ENCODE assay signal across 1 cellular context in the genomic region with DNA sequence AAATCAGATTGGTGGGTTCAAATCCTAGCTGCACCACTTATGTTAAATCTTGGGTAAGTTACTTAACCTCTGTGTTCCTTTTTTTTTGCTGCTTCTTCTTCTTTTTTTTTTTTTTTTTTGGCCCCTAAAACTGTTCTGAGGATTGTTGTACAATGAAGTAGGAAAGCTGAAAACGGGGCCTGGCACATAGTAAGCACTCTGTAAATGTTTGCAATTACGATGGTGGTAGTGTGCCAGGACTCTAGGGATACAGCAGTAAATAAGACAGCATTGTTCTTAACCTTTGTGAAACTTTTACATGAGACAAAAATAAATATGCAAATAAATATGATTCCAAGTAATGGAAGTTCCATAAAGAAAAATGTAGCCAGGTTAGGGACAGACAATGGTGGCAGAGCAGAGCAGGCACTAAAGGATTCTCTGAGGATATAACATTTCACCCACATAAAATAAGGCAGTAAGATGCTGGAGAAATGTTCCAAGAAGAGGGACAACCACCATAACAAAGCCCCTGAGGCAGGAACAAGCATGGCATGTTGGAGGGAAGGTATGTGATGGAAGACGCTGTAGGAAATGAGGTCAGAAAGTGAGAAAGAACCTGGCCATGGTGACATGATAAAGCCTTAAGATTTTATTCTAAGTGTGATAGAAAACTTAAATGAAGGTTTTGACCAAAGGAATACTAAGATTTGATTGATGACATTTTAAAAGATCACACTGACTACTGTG.
TF ChIP-seq lines count a peak whose summit lies in the region.

No MANE protein-coding gene starts in this region.

TF ChIP-seq in WTC11, 78 proteins besides CTCF, POLR2A, EP300 and RAD21 (continued from another document):
- TF ChIP-seq, protein P1, sequence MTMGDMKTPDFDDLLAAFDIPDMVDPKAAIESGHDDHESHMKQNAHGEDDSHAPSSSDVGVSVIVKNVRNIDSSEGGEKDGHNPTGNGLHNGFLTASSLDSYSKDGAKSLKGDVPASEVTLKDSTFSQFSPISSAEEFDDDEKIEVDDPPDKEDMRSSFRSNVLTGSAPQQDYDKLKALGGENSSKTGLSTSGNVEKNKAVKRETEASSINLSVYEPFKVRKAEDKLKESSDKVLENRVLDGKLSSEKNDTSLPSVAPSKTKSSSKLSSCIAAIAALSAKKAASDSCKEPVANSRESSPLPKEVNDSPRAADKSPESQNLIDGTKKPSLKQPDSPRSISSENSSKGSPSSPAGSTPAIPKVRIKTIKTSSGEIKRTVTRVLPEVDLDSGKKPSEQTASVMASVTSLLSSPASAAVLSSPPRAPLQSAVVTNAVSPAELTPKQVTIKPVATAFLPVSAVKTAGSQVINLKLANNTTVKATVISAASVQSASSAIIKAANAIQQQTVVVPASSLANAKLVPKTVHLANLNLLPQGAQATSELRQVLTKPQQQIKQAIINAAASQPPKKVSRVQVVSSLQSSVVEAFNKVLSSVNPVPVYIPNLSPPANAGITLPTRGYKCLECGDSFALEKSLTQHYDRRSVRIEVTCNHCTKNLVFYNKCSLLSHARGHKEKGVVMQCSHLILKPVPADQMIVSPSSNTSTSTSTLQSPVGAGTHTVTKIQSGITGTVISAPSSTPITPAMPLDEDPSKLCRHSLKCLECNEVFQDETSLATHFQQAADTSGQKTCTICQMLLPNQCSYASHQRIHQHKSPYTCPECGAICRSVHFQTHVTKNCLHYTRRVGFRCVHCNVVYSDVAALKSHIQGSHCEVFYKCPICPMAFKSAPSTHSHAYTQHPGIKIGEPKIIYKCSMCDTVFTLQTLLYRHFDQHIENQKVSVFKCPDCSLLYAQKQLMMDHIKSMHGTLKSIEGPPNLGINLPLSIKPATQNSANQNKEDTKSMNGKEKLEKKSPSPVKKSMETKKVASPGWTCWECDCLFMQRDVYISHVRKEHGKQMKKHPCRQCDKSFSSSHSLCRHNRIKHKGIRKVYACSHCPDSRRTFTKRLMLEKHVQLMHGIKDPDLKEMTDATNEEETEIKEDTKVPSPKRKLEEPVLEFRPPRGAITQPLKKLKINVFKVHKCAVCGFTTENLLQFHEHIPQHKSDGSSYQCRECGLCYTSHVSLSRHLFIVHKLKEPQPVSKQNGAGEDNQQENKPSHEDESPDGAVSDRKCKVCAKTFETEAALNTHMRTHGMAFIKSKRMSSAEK (CRISPR knock-in tag; IDR thresholded peaks at IDR 0.05; ENCODE audit: borderline replicate concordance): no peak
- TF ChIP-seq, protein P2, sequence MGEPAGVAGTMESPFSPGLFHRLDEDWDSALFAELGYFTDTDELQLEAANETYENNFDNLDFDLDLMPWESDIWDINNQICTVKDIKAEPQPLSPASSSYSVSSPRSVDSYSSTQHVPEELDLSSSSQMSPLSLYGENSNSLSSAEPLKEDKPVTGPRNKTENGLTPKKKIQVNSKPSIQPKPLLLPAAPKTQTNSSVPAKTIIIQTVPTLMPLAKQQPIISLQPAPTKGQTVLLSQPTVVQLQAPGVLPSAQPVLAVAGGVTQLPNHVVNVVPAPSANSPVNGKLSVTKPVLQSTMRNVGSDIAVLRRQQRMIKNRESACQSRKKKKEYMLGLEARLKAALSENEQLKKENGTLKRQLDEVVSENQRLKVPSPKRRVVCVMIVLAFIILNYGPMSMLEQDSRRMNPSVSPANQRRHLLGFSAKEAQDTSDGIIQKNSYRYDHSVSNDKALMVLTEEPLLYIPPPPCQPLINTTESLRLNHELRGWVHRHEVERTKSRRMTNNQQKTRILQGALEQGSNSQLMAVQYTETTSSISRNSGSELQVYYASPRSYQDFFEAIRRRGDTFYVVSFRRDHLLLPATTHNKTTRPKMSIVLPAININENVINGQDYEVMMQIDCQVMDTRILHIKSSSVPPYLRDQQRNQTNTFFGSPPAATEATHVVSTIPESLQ (CRISPR knock-in tag; IDR thresholded peaks at IDR 0.05): no peak
- TF ChIP-seq, protein P3, sequence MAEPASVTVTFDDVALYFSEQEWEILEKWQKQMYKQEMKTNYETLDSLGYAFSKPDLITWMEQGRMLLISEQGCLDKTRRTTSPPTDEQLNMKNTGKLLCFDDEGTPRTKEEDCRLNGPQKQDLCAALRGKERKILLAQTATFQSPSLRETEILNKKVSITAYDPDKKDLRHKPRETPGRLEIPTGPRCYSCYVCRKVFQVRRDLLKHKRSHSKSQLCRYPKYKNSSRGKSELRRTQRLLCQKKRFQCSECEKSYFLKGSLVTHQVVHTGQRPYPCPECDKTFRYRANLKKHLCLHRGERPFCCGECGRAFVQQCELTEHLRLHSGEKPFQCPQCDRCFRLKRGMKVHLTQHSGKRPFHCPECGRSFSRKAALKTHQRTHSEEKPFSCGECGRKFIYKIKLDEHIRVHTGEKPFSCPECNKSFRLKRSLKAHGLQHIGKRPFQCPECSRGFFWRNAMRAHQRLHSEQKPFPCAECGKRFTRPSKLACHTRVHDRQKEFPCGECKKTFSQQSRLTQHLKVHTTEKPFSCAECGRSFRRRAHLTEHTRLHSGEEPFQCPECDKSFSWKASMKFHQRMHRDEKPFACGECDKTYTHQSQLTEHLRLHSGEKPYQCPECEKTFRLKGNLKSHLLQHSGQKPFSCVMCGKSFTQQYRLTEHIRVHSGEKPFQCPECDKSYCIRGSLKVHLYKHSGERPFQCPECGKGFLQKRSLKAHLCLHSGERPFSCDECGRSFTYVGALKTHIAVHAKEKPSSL (CRISPR knock-in tag; conservative IDR thresholded peaks at IDR 0.05): no peak
- TF ChIP-seq ZNF317 (CRISPR knock-in tag; IDR thresholded peaks at IDR 0.05; ENCODE audit: borderline replicate concordance, low read depth) (no peak), NFATC4 (CRISPR knock-in tag; IDR thresholded peaks at IDR 0.05) (no peak), FOXK1 (CRISPR knock-in tag; IDR thresholded peaks at IDR 0.05) (no peak), ZNF423 (CRISPR knock-in tag; IDR thresholded peaks at IDR 0.05) (no peak), ESRRA (CRISPR knock-in tag; IDR thresholded peaks at IDR 0.05; ENCODE audit: borderline replicate concordance) (no peak), TEAD1 (CRISPR knock-in tag; IDR thresholded peaks at IDR 0.05) (no peak), RORB (CRISPR knock-in tag; IDR thresholded peaks at IDR 0.05) (no peak)
- TF ChIP-seq, protein P4, sequence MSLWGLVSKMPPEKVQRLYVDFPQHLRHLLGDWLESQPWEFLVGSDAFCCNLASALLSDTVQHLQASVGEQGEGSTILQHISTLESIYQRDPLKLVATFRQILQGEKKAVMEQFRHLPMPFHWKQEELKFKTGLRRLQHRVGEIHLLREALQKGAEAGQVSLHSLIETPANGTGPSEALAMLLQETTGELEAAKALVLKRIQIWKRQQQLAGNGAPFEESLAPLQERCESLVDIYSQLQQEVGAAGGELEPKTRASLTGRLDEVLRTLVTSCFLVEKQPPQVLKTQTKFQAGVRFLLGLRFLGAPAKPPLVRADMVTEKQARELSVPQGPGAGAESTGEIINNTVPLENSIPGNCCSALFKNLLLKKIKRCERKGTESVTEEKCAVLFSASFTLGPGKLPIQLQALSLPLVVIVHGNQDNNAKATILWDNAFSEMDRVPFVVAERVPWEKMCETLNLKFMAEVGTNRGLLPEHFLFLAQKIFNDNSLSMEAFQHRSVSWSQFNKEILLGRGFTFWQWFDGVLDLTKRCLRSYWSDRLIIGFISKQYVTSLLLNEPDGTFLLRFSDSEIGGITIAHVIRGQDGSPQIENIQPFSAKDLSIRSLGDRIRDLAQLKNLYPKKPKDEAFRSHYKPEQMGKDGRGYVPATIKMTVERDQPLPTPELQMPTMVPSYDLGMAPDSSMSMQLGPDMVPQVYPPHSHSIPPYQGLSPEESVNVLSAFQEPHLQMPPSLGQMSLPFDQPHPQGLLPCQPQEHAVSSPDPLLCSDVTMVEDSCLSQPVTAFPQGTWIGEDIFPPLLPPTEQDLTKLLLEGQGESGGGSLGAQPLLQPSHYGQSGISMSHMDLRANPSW (CRISPR knock-in tag; conservative IDR thresholded peaks at IDR 0.05; ENCODE audit: low read depth): no peak
- TF ChIP-seq, protein P5, sequence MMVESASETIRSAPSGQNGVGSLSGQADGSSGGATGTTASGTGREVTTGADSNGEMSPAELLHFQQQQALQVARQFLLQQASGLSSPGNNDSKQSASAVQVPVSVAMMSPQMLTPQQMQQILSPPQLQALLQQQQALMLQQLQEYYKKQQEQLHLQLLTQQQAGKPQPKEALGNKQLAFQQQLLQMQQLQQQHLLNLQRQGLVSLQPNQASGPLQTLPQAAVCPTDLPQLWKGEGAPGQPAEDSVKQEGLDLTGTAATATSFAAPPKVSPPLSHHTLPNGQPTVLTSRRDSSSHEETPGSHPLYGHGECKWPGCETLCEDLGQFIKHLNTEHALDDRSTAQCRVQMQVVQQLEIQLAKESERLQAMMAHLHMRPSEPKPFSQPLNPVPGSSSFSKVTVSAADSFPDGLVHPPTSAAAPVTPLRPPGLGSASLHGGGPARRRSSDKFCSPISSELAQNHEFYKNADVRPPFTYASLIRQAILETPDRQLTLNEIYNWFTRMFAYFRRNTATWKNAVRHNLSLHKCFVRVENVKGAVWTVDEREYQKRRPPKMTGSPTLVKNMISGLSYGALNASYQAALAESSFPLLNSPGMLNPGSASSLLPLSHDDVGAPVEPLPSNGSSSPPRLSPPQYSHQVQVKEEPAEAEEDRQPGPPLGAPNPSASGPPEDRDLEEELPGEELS (CRISPR knock-in tag; IDR thresholded peaks at IDR 0.05): no peak
- TF ChIP-seq, protein P6, sequence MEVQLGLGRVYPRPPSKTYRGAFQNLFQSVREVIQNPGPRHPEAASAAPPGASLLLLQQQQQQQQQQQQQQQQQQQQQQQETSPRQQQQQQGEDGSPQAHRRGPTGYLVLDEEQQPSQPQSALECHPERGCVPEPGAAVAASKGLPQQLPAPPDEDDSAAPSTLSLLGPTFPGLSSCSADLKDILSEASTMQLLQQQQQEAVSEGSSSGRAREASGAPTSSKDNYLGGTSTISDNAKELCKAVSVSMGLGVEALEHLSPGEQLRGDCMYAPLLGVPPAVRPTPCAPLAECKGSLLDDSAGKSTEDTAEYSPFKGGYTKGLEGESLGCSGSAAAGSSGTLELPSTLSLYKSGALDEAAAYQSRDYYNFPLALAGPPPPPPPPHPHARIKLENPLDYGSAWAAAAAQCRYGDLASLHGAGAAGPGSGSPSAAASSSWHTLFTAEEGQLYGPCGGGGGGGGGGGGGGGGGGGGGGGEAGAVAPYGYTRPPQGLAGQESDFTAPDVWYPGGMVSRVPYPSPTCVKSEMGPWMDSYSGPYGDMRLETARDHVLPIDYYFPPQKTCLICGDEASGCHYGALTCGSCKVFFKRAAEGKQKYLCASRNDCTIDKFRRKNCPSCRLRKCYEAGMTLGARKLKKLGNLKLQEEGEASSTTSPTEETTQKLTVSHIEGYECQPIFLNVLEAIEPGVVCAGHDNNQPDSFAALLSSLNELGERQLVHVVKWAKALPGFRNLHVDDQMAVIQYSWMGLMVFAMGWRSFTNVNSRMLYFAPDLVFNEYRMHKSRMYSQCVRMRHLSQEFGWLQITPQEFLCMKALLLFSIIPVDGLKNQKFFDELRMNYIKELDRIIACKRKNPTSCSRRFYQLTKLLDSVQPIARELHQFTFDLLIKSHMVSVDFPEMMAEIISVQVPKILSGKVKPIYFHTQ (CRISPR knock-in tag; IDR thresholded peaks at IDR 0.05): no peak
- TF ChIP-seq, protein P7, sequence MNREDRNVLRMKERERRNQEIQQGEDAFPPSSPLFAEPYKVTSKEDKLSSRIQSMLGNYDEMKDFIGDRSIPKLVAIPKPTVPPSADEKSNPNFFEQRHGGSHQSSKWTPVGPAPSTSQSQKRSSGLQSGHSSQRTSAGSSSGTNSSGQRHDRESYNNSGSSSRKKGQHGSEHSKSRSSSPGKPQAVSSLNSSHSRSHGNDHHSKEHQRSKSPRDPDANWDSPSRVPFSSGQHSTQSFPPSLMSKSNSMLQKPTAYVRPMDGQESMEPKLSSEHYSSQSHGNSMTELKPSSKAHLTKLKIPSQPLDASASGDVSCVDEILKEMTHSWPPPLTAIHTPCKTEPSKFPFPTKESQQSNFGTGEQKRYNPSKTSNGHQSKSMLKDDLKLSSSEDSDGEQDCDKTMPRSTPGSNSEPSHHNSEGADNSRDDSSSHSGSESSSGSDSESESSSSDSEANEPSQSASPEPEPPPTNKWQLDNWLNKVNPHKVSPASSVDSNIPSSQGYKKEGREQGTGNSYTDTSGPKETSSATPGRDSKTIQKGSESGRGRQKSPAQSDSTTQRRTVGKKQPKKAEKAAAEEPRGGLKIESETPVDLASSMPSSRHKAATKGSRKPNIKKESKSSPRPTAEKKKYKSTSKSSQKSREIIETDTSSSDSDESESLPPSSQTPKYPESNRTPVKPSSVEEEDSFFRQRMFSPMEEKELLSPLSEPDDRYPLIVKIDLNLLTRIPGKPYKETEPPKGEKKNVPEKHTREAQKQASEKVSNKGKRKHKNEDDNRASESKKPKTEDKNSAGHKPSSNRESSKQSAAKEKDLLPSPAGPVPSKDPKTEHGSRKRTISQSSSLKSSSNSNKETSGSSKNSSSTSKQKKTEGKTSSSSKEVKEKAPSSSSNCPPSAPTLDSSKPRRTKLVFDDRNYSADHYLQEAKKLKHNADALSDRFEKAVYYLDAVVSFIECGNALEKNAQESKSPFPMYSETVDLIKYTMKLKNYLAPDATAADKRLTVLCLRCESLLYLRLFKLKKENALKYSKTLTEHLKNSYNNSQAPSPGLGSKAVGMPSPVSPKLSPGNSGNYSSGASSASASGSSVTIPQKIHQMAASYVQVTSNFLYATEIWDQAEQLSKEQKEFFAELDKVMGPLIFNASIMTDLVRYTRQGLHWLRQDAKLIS (CRISPR knock-in tag; IDR thresholded peaks at IDR 0.05; ENCODE audit: borderline replicate concordance): no peak
- TF ChIP-seq, protein P8, sequence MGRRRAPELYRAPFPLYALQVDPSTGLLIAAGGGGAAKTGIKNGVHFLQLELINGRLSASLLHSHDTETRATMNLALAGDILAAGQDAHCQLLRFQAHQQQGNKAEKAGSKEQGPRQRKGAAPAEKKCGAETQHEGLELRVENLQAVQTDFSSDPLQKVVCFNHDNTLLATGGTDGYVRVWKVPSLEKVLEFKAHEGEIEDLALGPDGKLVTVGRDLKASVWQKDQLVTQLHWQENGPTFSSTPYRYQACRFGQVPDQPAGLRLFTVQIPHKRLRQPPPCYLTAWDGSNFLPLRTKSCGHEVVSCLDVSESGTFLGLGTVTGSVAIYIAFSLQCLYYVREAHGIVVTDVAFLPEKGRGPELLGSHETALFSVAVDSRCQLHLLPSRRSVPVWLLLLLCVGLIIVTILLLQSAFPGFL (CRISPR knock-in tag; IDR thresholded peaks at IDR 0.05; ENCODE audit: borderline replicate concordance): no peak
- TF ChIP-seq, protein P9, sequence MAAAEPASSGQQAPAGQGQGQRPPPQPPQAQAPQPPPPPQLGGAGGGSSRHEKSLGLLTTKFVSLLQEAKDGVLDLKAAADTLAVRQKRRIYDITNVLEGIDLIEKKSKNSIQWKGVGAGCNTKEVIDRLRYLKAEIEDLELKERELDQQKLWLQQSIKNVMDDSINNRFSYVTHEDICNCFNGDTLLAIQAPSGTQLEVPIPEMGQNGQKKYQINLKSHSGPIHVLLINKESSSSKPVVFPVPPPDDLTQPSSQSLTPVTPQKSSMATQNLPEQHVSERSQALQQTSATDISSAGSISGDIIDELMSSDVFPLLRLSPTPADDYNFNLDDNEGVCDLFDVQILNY (CRISPR knock-in tag; IDR thresholded peaks at IDR 0.05): no peak
